ENCODE assay signal across 28 cellular contexts in genomic region chr13:111239754-111240670, GRCh38.
DNase-seq lines count a peak whose midpoint lies in the region; ATAC-seq and TF ChIP-seq lines count a peak whose summit lies in the region.
"Had no signal": no experiment of that assay in that cellular context is flagged by ENCODE, and none has a peak within 500 bp of the region (broad histone marks: within the 10 kb centered on the region; RNA-seq: fewer than 3 reads in every experiment).

No MANE protein-coding gene starts in this region.

- no peak for ATAC-seq in natural killer cell treated with Interleukin-12 subunit alpha and Interleukin-12 subunit beta and Interleukin-15 and Interleukin-18, amount 100 ng/mL, for 72 hours
- ATAC-seq in Right ventricle myocardium superior (ENCODE audit: poor library complexity): no peak
- ATAC-seq: activated T-helper 17 cell treated with anti-CD3 and anti-CD28 coated beads, Interleukin-2, amount 50 U/mL, for 72 hours; foreskin keratinocyte; natural killer cell had no signal

- H3K27ac ChIP-seq in caudate nucleus (ENCODE audit: low read depth, low read length): peak overlapping the region; percentile 93
- peak overlapping the region; percentile 17 to 86 (median 64) for H3K27ac ChIP-seq in tibial nerve
- H3K27ac ChIP-seq: foreskin keratinocyte, hepatocyte, ovary, RWPE1, stomach, upper lobe of left lung had no signal

- H3K9me3 ChIP-seq in tibial nerve: no peaks in the 10 kb centered on the region
- H3K9me3 ChIP-seq: MG63, ovary, sigmoid colon, stomach, upper lobe of left lung had no signal

- no peak for TF ChIP-seq CTCF in tibial nerve (IDR thresholded peaks at IDR 0.05)

- peaks cover 0 to 36% (median 5%) of the 10 kb centered on the region in 3 donors for H3K36me3 ChIP-seq in tibial nerve
- H3K36me3 ChIP-seq: ovary had no signal

- H3K27me3 ChIP-seq in tibial nerve: no peaks in the 10 kb centered on the region
- H3K27me3 ChIP-seq: foreskin keratinocyte, hepatocyte, MG63, ovary, sigmoid colon, stomach, upper lobe of left lung had no signal

- peaks cover 0 to 39% (median 2%) of the 10 kb centered on the region in 4 donors for H3K4me1 ChIP-seq in tibial nerve
- H3K4me1 ChIP-seq: foreskin keratinocyte, stomach, upper lobe of left lung had no signal

- H3K36me3 Mint-ChIP-seq in natural killer cell treated with Interleukin-12 subunit alpha and Interleukin-12 subunit beta and Interleukin-15 and Interleukin-18, amount 100 ng/mL, for 72 hours: peaks cover 8% of the 10 kb centered on the region

- intact Hi-C loops in Right ventricle myocardium superior (cut with DNase I): no loop called here

- no peak for TF ChIP-seq EP300 in tibial nerve (IDR thresholded peaks at IDR 0.05)

- H3K4me3 Mint-ChIP-seq in natural killer cell treated with Interleukin-12 subunit alpha and Interleukin-12 subunit beta and Interleukin-15 and Interleukin-18, amount 100 ng/mL, for 72 hours: no peak overlapping the region
- H3K4me3 Mint-ChIP-seq: activated naive CD8-positive, alpha-beta T cell; activated T-helper 17 cell treated with anti-CD3 and anti-CD28 coated beads, Interleukin-2, amount 50 U/mL, for 72 hours; CD8-positive, alpha-beta memory T cell; central memory CD8-positive, alpha-beta T cell; natural killer cell; T-helper 2 cell treated with Interferon-gamma antibody and Interleukin-4, amounts not matched to agents 5 μg/mL and 100 μg/mL, for 36 hours had no signal

- H3K4me1 Mint-ChIP-seq in natural killer cell treated with Interleukin-12 subunit alpha and Interleukin-12 subunit beta and Interleukin-15 and Interleukin-18, amount 100 ng/mL, for 72 hours (ENCODE audit: low read depth in 2 of 2): peaks cover 10 to 22% of the 10 kb centered on the region in 2 donors

- TF ChIP-seq POLR2A in tibial nerve (IDR thresholded peaks at IDR 0.05): no peak

- no peaks in the 10 kb centered on the region for H3K27me3 Mint-ChIP-seq in natural killer cell treated with Interleukin-12 subunit alpha and Interleukin-12 subunit beta and Interleukin-15 and Interleukin-18, amount 100 ng/mL, for 72 hours
- H3K27me3 Mint-ChIP-seq: activated naive CD8-positive, alpha-beta T cell; activated T-helper 17 cell treated with anti-CD3 and anti-CD28 coated beads, Interleukin-2, amount 50 U/mL, for 72 hours; CD8-positive, alpha-beta memory T cell; central memory CD8-positive, alpha-beta T cell had no signal

- 62 to 68% methylated on average over 15 of the region's 15 CpGs for WGBS in tibial nerve, 2 donors

- DNase-seq in SIG-M5 treated with dmso at 0.1 percent for 504 hours (lab: John Stamatoyannopoulos, UW; ENCODE audit: unreplicated experiment) (peak; percentile 9), SIG-M5 (lab: John Stamatoyannopoulos, UW) (no peak), caudate nucleus (lab: John Stamatoyannopoulos, UW) (no peak), islet precursor cell (peak; percentile 31), tibial nerve (ENCODE audit: low spot score in 2 of 2) (no peak), Right ventricle myocardium superior (no peak), SHP77 treated with DMSO at 0.1 percent for 48 hours (lab: John Stamatoyannopoulos, UW) (no peak)
- DNase-seq in natural killer cell treated with Interleukin-12 subunit alpha and Interleukin-12 subunit beta and Interleukin-15 and Interleukin-18, amount 100 ng/mL, for 72 hours (ENCODE audit: low spot score): no peak
- DNase-seq: activated CD4-positive, alpha-beta T cell treated with anti-CD3 and anti-CD28 coated beads, Interleukin-2, amount 50 U/mL, for 1 hour; CD8-positive, alpha-beta memory T cell; DMS153; foreskin keratinocyte; GF-D8; KBM-7; MG63; natural killer cell; NCI-H1694 treated with DMSO at 0.1 percent for 48 hours; NCI-H748 treated with DMSO at 0.1 percent for 48 hours; ovary; sigmoid colon; stomach had no signal

- no peak overlapping the region for H3K4me3 ChIP-seq in tibial nerve
- H3K4me3 ChIP-seq: hepatocyte, MG63, ovary, sigmoid colon, stomach, upper lobe of left lung had no signal

- H3K27ac Mint-ChIP-seq in natural killer cell treated with Interleukin-12 subunit alpha and Interleukin-12 subunit beta and Interleukin-15 and Interleukin-18, amount 100 ng/mL, for 72 hours: no peak overlapping the region
- H3K27ac Mint-ChIP-seq: activated naive CD8-positive, alpha-beta T cell; activated T-helper 17 cell treated with anti-CD3 and anti-CD28 coated beads, Interleukin-2, amount 50 U/mL, for 72 hours; CD8-positive, alpha-beta memory T cell; natural killer cell; T-helper 2 cell treated with Interferon-gamma antibody and Interleukin-4, amounts not matched to agents 5 μg/mL and 100 μg/mL, for 36 hours had no signal

- no peaks in the 10 kb centered on the region for H3K9me3 Mint-ChIP-seq in natural killer cell treated with Interleukin-12 subunit alpha and Interleukin-12 subunit beta and Interleukin-15 and Interleukin-18, amount 100 ng/mL, for 72 hours
- H3K9me3 Mint-ChIP-seq: activated T-helper 17 cell treated with anti-CD3 and anti-CD28 coated beads, Interleukin-2, amount 50 U/mL, for 72 hours; CD8-positive, alpha-beta memory T cell; central memory CD8-positive, alpha-beta T cell; natural killer cell; T-helper 2 cell treated with Interferon-gamma antibody and Interleukin-4, amounts not matched to agents 5 μg/mL and 100 μg/mL, for 36 hours had no signal

Comparison
In these comparisons a context has a peak if more than half of its experiments do, and no peak if none do; other contexts are left out.
1. DNase-seq: peak in SIG-M5 treated with dmso at 0.1 percent for 504 hours (single experiment) and islet precursor cell (single experiment); none in SIG-M5 (single experiment), caudate nucleus (0 of 61), tibial nerve (0 of 2), natural killer cell treated with Interleukin-12 subunit alpha and Interleukin-12 subunit beta and Interleukin-15 and Interleukin-18, amount 100 ng/mL, for 72 hours (single experiment), Right ventricle myocardium superior (single experiment) and SHP77 treated with DMSO at 0.1 percent for 48 hours (single experiment).